ENCODE assay signal across 26 cellular contexts in genomic region chr13:72544042-72544441, GRCh38.
"Had no signal": no experiment of that assay in that cellular context is flagged by ENCODE, and none has a peak within 500 bp of the region (broad histone marks: within the 10 kb centered on the region; RNA-seq: fewer than 3 reads in every experiment).

No MANE protein-coding gene starts in this region.

- H3K4me1 ChIP-seq: gastrocnemius medialis, heart right ventricle, left lung, lower lobe of right lung had no signal

- H3K36me3 ChIP-seq: esophagus squamous epithelium, gastrocnemius medialis, heart right ventricle, left lung, lower lobe of right lung had no signal

- FAIRE-seq: colon, islet of Langerhans, keratinocyte had no signal

- H3K27ac ChIP-seq: coronary artery, dorsolateral prefrontal cortex, epithelial cell of prostate, esophagus squamous epithelium, gastrocnemius medialis, heart right ventricle, left lung, lower lobe of right lung had no signal

- H3K9me3 ChIP-seq: esophagus squamous epithelium, gastrocnemius medialis, heart right ventricle, left lung, lower lobe of right lung, mucosa of descending colon had no signal

- H3K4me3 ChIP-seq: coronary artery, dorsolateral prefrontal cortex, esophagus squamous epithelium, gastrocnemius medialis, heart right ventricle, left lung, lower lobe of right lung, mucosa of descending colon had no signal

- DNase-seq: dermis blood vessel endothelial cell; dorsolateral prefrontal cortex; effector CD4-positive, alpha-beta T cell; effector memory CD4-positive, alpha-beta T cell; erythroblast; esophagus squamous epithelium; foreskin fibroblast; foreskin melanocyte; gastrocnemius medialis; glutamatergic neuron; head of caudate nucleus; heart right ventricle; hippocampal formation; left cardiac atrium; left lung; left ventricle myocardium superior; lower lobe of right lung; mesenchymal stem cell; mucosa of descending colon; naive B cell had no signal

- H3K27me3 ChIP-seq: esophagus squamous epithelium, gastrocnemius medialis, heart right ventricle, left lung had no signal

- ATAC-seq: esophagus mucosa, gastrocnemius medialis, heart right ventricle, left cardiac atrium, left lung, left ventricle myocardium superior, lower lobe of right lung, mucosa of descending colon had no signal
